In genomic region chr6:151431336-151431735, GRCh38 we compare ENCODE assay signal across 15 cellular contexts.
"Had no signal": no experiment of that assay in that cellular context is flagged by ENCODE, and none has a peak within 500 bp of the region (broad histone marks: within the 10 kb centered on the region; RNA-seq: fewer than 3 reads in every experiment).

No MANE protein-coding gene starts in this region.

- H3K4me1 Mint-ChIP-seq: activated CD4-positive, alpha-beta T cell treated with anti-CD3 and anti-CD28 coated beads for 36 hours; stimulated activated naive CD8-positive, alpha-beta T cell treated with anti-CD3 and anti-CD28 coated beads, Interleukin-15, amount 100 ng/mL, for 72 hours had no signal

- H3K27me3 Mint-ChIP-seq: activated CD4-positive, alpha-beta T cell treated with anti-CD3 and anti-CD28 coated beads for 36 hours; activated CD8-positive, alpha-beta T cell treated with anti-CD3 and anti-CD28 coated beads for 36 hours; activated naive CD8-positive, alpha-beta T cell treated with anti-CD3 and anti-CD28 coated beads for 36 hours; natural killer cell treated with Interleukin-12 subunit alpha and Interleukin-12 subunit beta and Interleukin-15 and Interleukin-18, amount 100 ng/mL, for 72 hours; stimulated activated naive CD8-positive, alpha-beta T cell treated with anti-CD3 and anti-CD28 coated beads, Interleukin-15, amount 100 ng/mL, for 72 hours; T-cell had no signal

- H3K4me1 ChIP-seq: left lung, spleen, upper lobe of left lung had no signal

- H3K27me3 ChIP-seq: esophagus muscularis mucosa, left lung, spleen, upper lobe of left lung had no signal

- H3K4me3 ChIP-seq: esophagus muscularis mucosa, left lung, spleen, upper lobe of left lung had no signal

- H3K27ac ChIP-seq: esophagus muscularis mucosa, left lung, spleen, upper lobe of left lung, WERI-Rb-1 had no signal

- ATAC-seq: activated CD4-positive, alpha-beta T cell treated with anti-CD3 and anti-CD28 coated beads for 36 hours; activated CD8-positive, alpha-beta T cell treated with anti-CD3 and anti-CD28 coated beads for 36 hours; activated T-cell treated with anti-CD3 and anti-CD28 coated beads, Interleukin-2, amount 50 U/mL, for 4 hours; left lung; natural killer cell treated with Interleukin-12 subunit alpha and Interleukin-12 subunit beta and Interleukin-15 and Interleukin-18, amount 100 ng/mL, for 72 hours; sciatic nerve; stimulated activated naive CD8-positive, alpha-beta T cell treated with anti-CD3 and anti-CD28 coated beads, Interleukin-15, amount 100 ng/mL, for 72 hours; T-cell had no signal

- H3K9me3 ChIP-seq: esophagus muscularis mucosa, left lung, spleen, upper lobe of left lung had no signal

- H3K9me3 Mint-ChIP-seq: activated CD8-positive, alpha-beta T cell treated with anti-CD3 and anti-CD28 coated beads for 36 hours; activated naive CD8-positive, alpha-beta T cell treated with anti-CD3 and anti-CD28 coated beads for 36 hours; activated T-cell treated with anti-CD3 and anti-CD28 coated beads, Interleukin-2, amount 50 U/mL, for 4 hours; natural killer cell treated with Interleukin-12 subunit alpha and Interleukin-12 subunit beta and Interleukin-15 and Interleukin-18, amount 100 ng/mL, for 72 hours; stimulated activated naive CD8-positive, alpha-beta T cell treated with anti-CD3 and anti-CD28 coated beads, Interleukin-15, amount 100 ng/mL, for 72 hours; T-cell had no signal

- H3K27ac Mint-ChIP-seq: activated CD4-positive, alpha-beta T cell treated with anti-CD3 and anti-CD28 coated beads for 36 hours; activated CD8-positive, alpha-beta T cell treated with anti-CD3 and anti-CD28 coated beads for 36 hours; activated naive CD8-positive, alpha-beta T cell treated with anti-CD3 and anti-CD28 coated beads for 36 hours; natural killer cell treated with Interleukin-12 subunit alpha and Interleukin-12 subunit beta and Interleukin-15 and Interleukin-18, amount 100 ng/mL, for 72 hours; stimulated activated naive CD8-positive, alpha-beta T cell treated with anti-CD3 and anti-CD28 coated beads, Interleukin-15, amount 100 ng/mL, for 72 hours; T-cell had no signal

- H3K4me3 Mint-ChIP-seq: activated CD4-positive, alpha-beta T cell treated with anti-CD3 and anti-CD28 coated beads for 36 hours; activated CD8-positive, alpha-beta T cell treated with anti-CD3 and anti-CD28 coated beads for 36 hours; activated naive CD8-positive, alpha-beta T cell treated with anti-CD3 and anti-CD28 coated beads for 36 hours; activated T-cell treated with anti-CD3 and anti-CD28 coated beads, Interleukin-2, amount 50 U/mL, for 4 hours; natural killer cell treated with Interleukin-12 subunit alpha and Interleukin-12 subunit beta and Interleukin-15 and Interleukin-18, amount 100 ng/mL, for 72 hours; stimulated activated naive CD8-positive, alpha-beta T cell treated with anti-CD3 and anti-CD28 coated beads, Interleukin-15, amount 100 ng/mL, for 72 hours; T-cell had no signal

- DNase-seq: activated CD4-positive, alpha-beta T cell treated with anti-CD3 and anti-CD28 coated beads for 36 hours; activated CD8-positive, alpha-beta T cell treated with anti-CD3 and anti-CD28 coated beads for 36 hours; activated effector memory CD4-positive, alpha-beta T cell treated with anti-CD3 and anti-CD28 coated beads, Interleukin-2, amount 50 U/mL, for 16 hours; activated naive CD8-positive, alpha-beta T cell treated with anti-CD3 and anti-CD28 coated beads for 36 hours; activated T-cell treated with anti-CD3 and anti-CD28 coated beads, Interleukin-2, amount 50 U/mL, for 4 hours; anterior cingulate cortex; left lung; spleen; stimulated activated naive CD8-positive, alpha-beta T cell treated with anti-CD3 and anti-CD28 coated beads, Interleukin-15, amount 100 ng/mL, for 72 hours; T-cell; upper lobe of left lung; WERI-Rb-1 had no signal
